1 cellular context compared by ENCODE assay signal in the genomic region with DNA sequence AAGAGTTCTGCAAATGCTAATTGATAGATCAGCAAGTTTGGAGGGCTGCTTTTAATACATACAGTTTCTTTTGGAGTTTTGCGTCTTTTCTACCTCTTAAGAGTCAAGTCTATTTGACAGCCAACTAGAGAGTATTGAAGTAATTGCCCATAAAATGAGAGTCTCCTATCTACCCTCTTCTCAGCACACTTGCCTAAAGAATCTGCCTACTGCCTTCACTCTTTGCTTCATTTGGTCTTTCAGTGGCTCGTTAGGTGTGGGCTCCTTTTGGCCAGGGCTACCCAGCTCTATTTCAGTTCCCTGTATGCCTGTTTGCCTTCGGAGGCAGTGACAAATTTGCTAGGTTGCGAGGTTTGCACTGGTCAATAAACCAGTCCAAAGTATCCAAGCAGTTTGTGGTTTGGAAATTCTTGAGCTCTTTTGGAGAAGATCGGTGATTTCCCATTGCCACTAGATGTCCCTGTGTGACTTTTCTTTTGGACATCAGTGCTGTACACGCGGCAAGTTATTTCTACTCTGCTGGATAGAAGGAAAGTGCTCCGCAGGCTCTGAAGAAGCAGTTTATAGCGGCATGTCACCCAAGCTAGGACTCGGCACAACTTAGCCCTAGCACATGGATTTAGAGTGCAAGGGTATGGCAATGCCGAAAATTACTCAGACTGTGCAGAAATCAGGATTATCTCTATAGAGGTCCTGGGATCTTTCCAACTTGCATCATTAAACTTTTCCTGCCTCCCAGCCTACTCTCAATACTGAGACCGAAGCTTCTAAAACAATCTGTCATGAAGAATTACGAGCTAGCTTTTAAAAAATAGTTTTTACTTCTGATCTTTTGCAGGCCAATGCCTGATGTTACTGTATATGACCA.
TF ChIP-seq lines count a peak whose summit lies in the region.

No MANE protein-coding gene starts in this region.

TF ChIP-seq in WTC11, 78 proteins besides CTCF, POLR2A, EP300 and RAD21 (continued from another document):
- TF ChIP-seq, protein P1, sequence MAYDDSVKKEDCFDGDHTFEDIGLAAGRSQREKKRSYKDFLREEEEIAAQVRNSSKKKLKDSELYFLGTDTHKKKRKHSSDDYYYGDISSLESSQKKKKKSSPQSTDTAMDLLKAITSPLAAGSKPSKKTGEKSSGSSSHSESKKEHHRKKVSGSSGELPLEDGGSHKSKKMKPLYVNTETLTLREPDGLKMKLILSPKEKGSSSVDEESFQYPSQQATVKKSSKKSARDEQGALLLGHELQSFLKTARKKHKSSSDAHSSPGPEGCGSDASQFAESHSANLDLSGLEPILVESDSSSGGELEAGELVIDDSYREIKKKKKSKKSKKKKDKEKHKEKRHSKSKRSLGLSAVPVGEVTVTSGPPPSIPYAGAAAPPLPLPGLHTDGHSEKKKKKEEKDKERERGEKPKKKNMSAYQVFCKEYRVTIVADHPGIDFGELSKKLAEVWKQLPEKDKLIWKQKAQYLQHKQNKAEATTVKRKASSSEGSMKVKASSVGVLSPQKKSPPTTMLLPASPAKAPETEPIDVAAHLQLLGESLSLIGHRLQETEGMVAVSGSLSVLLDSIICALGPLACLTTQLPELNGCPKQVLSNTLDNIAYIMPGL (CRISPR knock-in tag; IDR thresholded peaks at IDR 0.05), result no peak
- no peak for TF ChIP-seq JUN (CRISPR knock-in tag; IDR thresholded peaks at IDR 0.05)
- no peak for TF ChIP-seq USF1 (CRISPR knock-in tag; IDR thresholded peaks at IDR 0.05)
- no peak for TF ChIP-seq ERG (CRISPR knock-in tag; IDR thresholded peaks at IDR 0.05)
- no peak for TF ChIP-seq ZNF121 (CRISPR knock-in tag; IDR thresholded peaks at IDR 0.05)
- TF ChIP-seq MXD4 (CRISPR knock-in tag; IDR thresholded peaks at IDR 0.05; ENCODE audit: borderline replicate concordance), result no peak
- TF ChIP-seq, protein P2, sequence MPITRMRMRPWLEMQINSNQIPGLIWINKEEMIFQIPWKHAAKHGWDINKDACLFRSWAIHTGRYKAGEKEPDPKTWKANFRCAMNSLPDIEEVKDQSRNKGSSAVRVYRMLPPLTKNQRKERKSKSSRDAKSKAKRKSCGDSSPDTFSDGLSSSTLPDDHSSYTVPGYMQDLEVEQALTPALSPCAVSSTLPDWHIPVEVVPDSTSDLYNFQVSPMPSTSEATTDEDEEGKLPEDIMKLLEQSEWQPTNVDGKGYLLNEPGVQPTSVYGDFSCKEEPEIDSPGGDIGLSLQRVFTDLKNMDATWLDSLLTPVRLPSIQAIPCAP (CRISPR knock-in tag; IDR thresholded peaks at IDR 0.05), result no peak
- TF ChIP-seq ATF3 (CRISPR knock-in tag; conservative IDR thresholded peaks at IDR 0.05), result no peak
- TF ChIP-seq IRF2 (CRISPR knock-in tag; IDR thresholded peaks at IDR 0.05; ENCODE audit: borderline replicate concordance, low read depth), result no peak
- TF ChIP-seq GABPB1 (CRISPR knock-in tag; IDR thresholded peaks at IDR 0.05), result no peak
- TF ChIP-seq TEAD4 (CRISPR knock-in tag; IDR thresholded peaks at IDR 0.05), result no peak
- TF ChIP-seq NR1H2 (CRISPR knock-in tag; IDR thresholded peaks at IDR 0.05), result no peak
